ENCODE assay signal across 16 cellular contexts in genomic region chr5:173697931-173698579, GRCh38.
DNase-seq lines count a peak whose midpoint lies in the region; ATAC-seq, FAIRE-seq and TF ChIP-seq lines count a peak whose summit lies in the region.
"Had no signal": no experiment of that assay in that cellular context is flagged by ENCODE, and none has a peak within 500 bp of the region (broad histone marks: within the 10 kb centered on the region; RNA-seq: fewer than 3 reads in every experiment).

No MANE protein-coding gene starts in this region.

- no peak overlapping the region for H3K4me3 ChIP-seq in GM23338
- H3K4me3 ChIP-seq in OCI-LY7 (ENCODE audit: low read depth, low read length, poor library complexity, severe bottlenecking): peak overlapping the region; percentile 46
- no peak overlapping the region for H3K4me3 ChIP-seq in pancreas
- H3K4me3 ChIP-seq in foreskin fibroblast (ENCODE audit: low read depth in 1 of 2, low read length in 2 of 2): no peak overlapping the region
- H3K4me3 ChIP-seq in uterus: no peak overlapping the region

- BruUV-seq in OCI-LY7 (replicated peaks; lab: Mats Ljungman, UMichigan): no TSS peak

- H3K9me3 ChIP-seq in OCI-LY7 (ENCODE audit: low read length): no peaks in the 10 kb centered on the region
- no peaks in the 10 kb centered on the region for H3K9me3 ChIP-seq in pancreas
- no peaks in the 10 kb centered on the region for H3K9me3 ChIP-seq in uterus
- H3K9me3 ChIP-seq: SK-N-SH had no signal

- peaks cover 13% of the 10 kb centered on the region for H3K36me3 Mint-ChIP-seq in GM23338 (ENCODE audit: low read depth)
- H3K36me3 Mint-ChIP-seq: activated naive CD4-positive, alpha-beta T cell treated with anti-CD3 and anti-CD28 coated beads, Interleukin-2, amount 50 U/mL, for 24 hours had no signal

- peak overlapping the region; percentile 74; the same call in 1 of the 2 replicates for H2AFZ ChIP-seq in GM23338
- H2AFZ ChIP-seq in OCI-LY7 (ENCODE audit: low read length): peak overlapping the region; percentile 79

- no peak for TF ChIP-seq CTCF in GM23338 (conservative IDR thresholded peaks at IDR 0.05; ENCODE audit: low read depth in 2 of 2)
- TF ChIP-seq CTCF in OCI-LY7 (conservative IDR thresholded peaks at IDR 0.05; ENCODE audit: low read length): no peak
- TF ChIP-seq CTCF in pancreas (IDR thresholded peaks at IDR 0.05): no peak
- TF ChIP-seq CTCF in foreskin fibroblast (IDR thresholded peaks at IDR 0.05; ENCODE audit: low read depth, low read length): no peak
- TF ChIP-seq CTCF in uterus (IDR thresholded peaks at IDR 0.05): no peak

- H3K9me3 Mint-ChIP-seq in GM23338: peaks cover 14% of the 10 kb centered on the region
- H3K9me3 Mint-ChIP-seq: activated naive CD4-positive, alpha-beta T cell treated with anti-CD3 and anti-CD28 coated beads, Interleukin-2, amount 50 U/mL, for 24 hours; central memory CD8-positive, alpha-beta T cell had no signal

- ATAC-seq in GM23338 (peak; percentile 26), pancreas (peak; percentile 83 to 87 (median 85)), GM18519 (IDR thresholded peaks at IDR 0.05; ENCODE audit: low FRiP score, unreplicated experiment) (no peak)

- peak overlapping the region; percentile 84 for H3K27ac Mint-ChIP-seq in GM23338
- H3K27ac Mint-ChIP-seq: activated naive CD4-positive, alpha-beta T cell treated with anti-CD3 and anti-CD28 coated beads, Interleukin-2, amount 50 U/mL, for 24 hours had no signal

- H3K27me3 ChIP-seq in GM23338 (ENCODE audit: insufficient read depth) (no peaks in the 10 kb centered on the region), pancreas (no peaks in the 10 kb centered on the region), uterus (no peaks in the 10 kb centered on the region)

- POLR2A ChIA-PET in OCI-LY7 (lab: Charles Lee): interaction anchor here (0.6 to 4.9 kb wide), 12 partner anchors 9 to 1627 kb away, joined by 3 to 30 read pairs (median 6); no protein-coding TSS in a partner anchor

- H3K4me1 ChIP-seq in GM23338 (ENCODE audit: insufficient read depth): peaks cover 12% of the 10 kb centered on the region; the same call in 1 of the 2 replicates
- H3K4me1 ChIP-seq in OCI-LY7 (ENCODE audit: insufficient read depth, low read length, poor library complexity, severe bottlenecking): peaks cover 68% of the 10 kb centered on the region
- H3K4me1 ChIP-seq in pancreas: peaks cover 0 to 17% (median 5%) of the 10 kb centered on the region in 3 donors
- no peaks in the 10 kb centered on the region for H3K4me1 ChIP-seq in uterus

- FAIRE-seq in pancreas (lab: Jason Lieb, UNC): no peak
- FAIRE-seq: endothelial cell of umbilical vein, urothelium cell line had no signal

- H3K9me2 ChIP-seq in GM23338 (ENCODE audit: insufficient read depth) (no peaks in the 10 kb centered on the region), OCI-LY7 (ENCODE audit: insufficient read depth, low read length) (no peaks in the 10 kb centered on the region)
- H3K9me2 ChIP-seq: SK-N-SH had no signal

- intact Hi-C loops in OCI-LY7 (cut with micrococcal nuclease; ENCODE audit: unreplicated experiment): loop anchor here (2.0 to 5.0 kb wide), 3 partner anchors 47 to 219 kb away; no protein-coding TSS in a partner anchor
- intact Hi-C loops in pancreas (cut with DNase I): no loop called here
- intact Hi-C loops in uterus (cut with DNase I; ENCODE audit: low total_unique reads): no loop called here

- 36 to 41% methylated on average over 11 of the region's 11 CpGs for WGBS in pancreas, 2 donors

- H4K20me1 ChIP-seq in GM23338 (replicated peaks; ENCODE audit: insufficient read depth): no peaks in the 10 kb centered on the region
- H4K20me1 ChIP-seq in OCI-LY7 (ENCODE audit: insufficient read depth, low read length): no peaks in the 10 kb centered on the region

- peaks cover 23% of the 10 kb centered on the region for H3K4me1 Mint-ChIP-seq in GM23338

- H3K27me3 Mint-ChIP-seq in GM23338 (ENCODE audit: insufficient read depth, low read depth, poor library complexity): peaks cover 10% of the 10 kb centered on the region
- H3K27me3 Mint-ChIP-seq: activated naive CD4-positive, alpha-beta T cell treated with anti-CD3 and anti-CD28 coated beads, Interleukin-2, amount 50 U/mL, for 24 hours had no signal

- no peaks in the 10 kb centered on the region for H3K79me2 ChIP-seq in GM23338 (replicated peaks; ENCODE audit: insufficient read depth)
- no peaks in the 10 kb centered on the region for H3K79me2 ChIP-seq in OCI-LY7 (ENCODE audit: insufficient read depth, low read depth, low read length)

- DNase-seq in NCI-H526 (lab: John Stamatoyannopoulos, UW) (peak; percentile 16 to 46), NCI-H526 treated with DMSO at 0.1 percent for 48 hours (lab: John Stamatoyannopoulos, UW) (no peak), GM23338 (ENCODE audit: low spot score) (no peak), OCI-LY7 (ENCODE audit: low spot score) (peak; percentile 83), pancreas (peak; percentile 73 to 91 (median 86)), foreskin fibroblast (no peak), uterus (no peak)
- DNase-seq: EL, NCI-H1048 had no signal

- H3K4me2 ChIP-seq in GM23338: peak overlapping the region; percentile 26; the same call in 1 of the 2 replicates
- peak overlapping the region; percentile 83 for H3K4me2 ChIP-seq in OCI-LY7 (ENCODE audit: low read length)
- H3K4me2 ChIP-seq: SK-N-SH had no signal

- TF ChIP-seq POLR2A in uterus (IDR thresholded peaks at IDR 0.05): no peak

- H3K27ac ChIP-seq in GM23338 (ENCODE audit: low read depth): no peak overlapping the region
- H3K27ac ChIP-seq in OCI-LY7 (ENCODE audit: low read depth, low read length, poor library complexity, severe bottlenecking): peak overlapping the region; percentile 80
- peak overlapping the region; percentile 40 to 74 (median 50) for H3K27ac ChIP-seq in pancreas
- H3K27ac ChIP-seq in uterus: no peak overlapping the region
- H3K27ac ChIP-seq: VCaP had no signal

- H3K36me3 ChIP-seq in GM23338 (ENCODE audit: insufficient read depth) (no peaks in the 10 kb centered on the region), OCI-LY7 (ENCODE audit: insufficient read depth, low read length) (no peaks in the 10 kb centered on the region), pancreas (no peaks in the 10 kb centered on the region), uterus (no peaks in the 10 kb centered on the region)

- 0 out of 2 replicates have a peak, but pooled peaks cover 7% of the 10 kb centered on the region for H3F3A ChIP-seq in GM23338 (replicated peaks; ENCODE audit: low read depth)

- no peak overlapping the region for H3K4me3 Mint-ChIP-seq in GM23338
- H3K4me3 Mint-ChIP-seq: activated naive CD4-positive, alpha-beta T cell treated with anti-CD3 and anti-CD28 coated beads, Interleukin-2, amount 50 U/mL, for 24 hours; central memory CD8-positive, alpha-beta T cell had no signal

- CTCF ChIA-PET in OCI-LY7 (lab: Charles Lee; ENCODE audit: unreplicated experiment): interaction anchor here (0.6 to 1.9 kb wide), 5 partner anchors 8 to 36 kb away, joined by 3 to 6 read pairs (median 4); no protein-coding TSS in a partner anchor

TF ChIP-seq in GM23338, 12 proteins besides CTCF, POLR2A, EP300 and RAD21:
- no peak for TF ChIP-seq STAT1 (IDR thresholded peaks at IDR 0.05; ENCODE audit: unreplicated experiment)
- no peak for TF ChIP-seq ZNF114 (CRISPR knock-in tag; IDR thresholded peaks at IDR 0.05)
- TF ChIP-seq EZH2 (IDR thresholded peaks at IDR 0.05; ENCODE audit: low read depth, unreplicated experiment): no peak
- no peak for TF ChIP-seq ETS1 (IDR thresholded peaks at IDR 0.05)
- no peak for TF ChIP-seq NANOG (IDR thresholded peaks at IDR 0.05; ENCODE audit: borderline replicate concordance)
- no peak for TF ChIP-seq EZH2phosphoT487 (IDR thresholded peaks at IDR 0.05; ENCODE audit: unreplicated experiment)

Comparison
In these comparisons a context has a peak if more than half of its experiments do, and no peak if none do; other contexts are left out.
1. DNase-seq: peak in NCI-H526 (2 of 2), OCI-LY7 (single experiment) and pancreas (6 of 6); none in NCI-H526 treated with DMSO at 0.1 percent for 48 hours (single experiment), GM23338 (single experiment), foreskin fibroblast (0 of 2) and uterus (0 of 2).
2. H3K27ac ChIP-seq: peak in OCI-LY7 (single experiment) and pancreas (4 of 4); none in GM23338 (single experiment) and uterus (0 of 2).